In genomic region chr1:213242883-213243282, GRCh38 we compare ENCODE assay signal across 20 cellular contexts.
"Had no signal": no experiment of that assay in that cellular context is flagged by ENCODE, and none has a peak within 500 bp of the region (broad histone marks: within the 10 kb centered on the region; RNA-seq: fewer than 3 reads in every experiment).

No MANE protein-coding gene starts in this region.

- H3K27ac ChIP-seq: coronary artery, dorsolateral prefrontal cortex, esophagus muscularis mucosa, foreskin keratinocyte, gastroesophageal sphincter, heart left ventricle, hepatocyte, left lung, lower lobe of right lung had no signal

- H3K27me3 ChIP-seq: dorsolateral prefrontal cortex, esophagus muscularis mucosa, foreskin keratinocyte, gastroesophageal sphincter, heart left ventricle, hepatocyte, left lung had no signal

- DNase-seq: dermis blood vessel endothelial cell; dorsolateral prefrontal cortex; effector CD4-positive, alpha-beta T cell; effector memory CD4-positive, alpha-beta T cell; foreskin keratinocyte; heart left ventricle; hypothalamus; immature natural killer cell; left cardiac atrium; left lung; left ventricle myocardium superior; lower lobe of right lung; mesenchymal stem cell; mucosa of descending colon; naive B cell had no signal

- H3K4me1 Mint-ChIP-seq: immature natural killer cell, naive B cell had no signal

- H3K4me1 ChIP-seq: esophagus muscularis mucosa, foreskin keratinocyte, gastroesophageal sphincter, heart left ventricle, left lung, lower lobe of right lung had no signal

- H3K9me3 ChIP-seq: esophagus muscularis mucosa, gastroesophageal sphincter, heart left ventricle, left lung, lower lobe of right lung, mucosa of descending colon had no signal

- ATAC-seq: foreskin keratinocyte, gastroesophageal sphincter, heart left ventricle, left cardiac atrium, left lung, left ventricle myocardium superior, lower lobe of right lung, mucosa of descending colon had no signal

- H3K4me3 Mint-ChIP-seq: immature natural killer cell, mesothelial cell of epicardium, naive B cell had no signal

- H3K9me3 Mint-ChIP-seq: immature natural killer cell, mesothelial cell of epicardium, naive B cell had no signal

- H3K4me3 ChIP-seq: coronary artery, dorsolateral prefrontal cortex, esophagus muscularis mucosa, gastroesophageal sphincter, heart left ventricle, hepatocyte, left lung, lower lobe of right lung, mucosa of descending colon had no signal

- H3K4me2 ChIP-seq: hepatocyte had no signal

- H2AFZ ChIP-seq: hepatocyte had no signal

- H3K79me2 ChIP-seq: hepatocyte had no signal

- H3K27ac Mint-ChIP-seq: immature natural killer cell, mesothelial cell of epicardium had no signal

- H3K27me3 Mint-ChIP-seq: naive B cell had no signal
